9 cellular contexts compared by ENCODE assay signal in genomic region chr6:155417454-155417853, GRCh38. TPM values are rescaled to one million over a fixed set of nuclear protein-coding genes. Genes with fewer than 3 reads are reported as not detected.
DNase-seq lines count a peak whose midpoint lies in the region; ATAC-seq, FAIRE-seq and TF ChIP-seq lines count a peak whose summit lies in the region.
"Had no signal": no experiment of that assay in that cellular context is flagged by ENCODE, and none has a peak within 500 bp of the region (broad histone marks: within the 10 kb centered on the region; RNA-seq: fewer than 3 reads in every experiment).

No MANE protein-coding gene starts in this region.

- no peak for FAIRE-seq in D721Med (lab: Jason Lieb, UNC)

- peak overlapping the region; percentile 51 for H3K9ac ChIP-seq in SU-DHL-6 (ENCODE audit: low read length)

- peaks cover 34% of the 10 kb centered on the region for H3F3A ChIP-seq in SU-DHL-6 (ENCODE audit: insufficient read depth)

- H3K36me3 ChIP-seq in SU-DHL-6 (ENCODE audit: low read length) = no peaks in the 10 kb centered on the region

- ATAC-seq in GM21515 (IDR thresholded peaks at IDR 0.05; ENCODE audit: unreplicated experiment) (no peak), left cardiac atrium (no peak)

- no peaks in the 10 kb centered on the region for H3K9me2 ChIP-seq in SU-DHL-6 (replicated peaks; ENCODE audit: insufficient read depth, low read length)

- peak overlapping the region; percentile 31 for H3K4me3 ChIP-seq in SU-DHL-6 (ENCODE audit: insufficient read depth, low read length, poor library complexity, severe bottlenecking)
- H3K4me3 ChIP-seq in fibroblast of the aortic adventitia (ENCODE audit: low read depth, low read length) = no peak overlapping the region

- DNase-seq in AG08396 (ENCODE audit: low spot score) (peak; percentile 20), GM13977 (ENCODE audit: low spot score) (peak; percentile 15), fibroblast of the aortic adventitia (ENCODE audit: low read depth) (peak; percentile 15), pons (ENCODE audit: low spot score) (no peak), D721Med (ENCODE audit: insufficient read length, low spot score) (no peak), left cardiac atrium (no peak)

- H3K79me2 ChIP-seq in SU-DHL-6 (ENCODE audit: insufficient read depth, low read length) = no peaks in the 10 kb centered on the region

- no peaks in the 10 kb centered on the region for H3K9me3 ChIP-seq in SU-DHL-6 (ENCODE audit: insufficient read depth, low read length)

- peak overlapping the region; percentile 59 for H2AFZ ChIP-seq in SU-DHL-6 (ENCODE audit: low read depth, low read length, severe bottlenecking)

- peak overlapping the region; percentile 98 for H3K27ac ChIP-seq in SU-DHL-6 (ENCODE audit: low read depth, low read length)

- intact Hi-C loops in left cardiac atrium (cut with DNase I) = no loop called here

- in situ Hi-C loops in GM13977 (cut with MboI; ENCODE audit: low pct_unique_long_range_greater_than_20kb, low sequenced_read_pairs, unreplicated experiment) = no loop called here

- no peaks in the 10 kb centered on the region for H3K27me3 ChIP-seq in SU-DHL-6 (ENCODE audit: low read length)

- TF ChIP-seq CTCF in GM13977 (IDR thresholded peaks at IDR 0.05; ENCODE audit: extremely low read depth, insufficient read depth, missing control alignments) (no peak), SU-DHL-6 (IDR thresholded peaks at IDR 0.05; ENCODE audit: insufficient read depth, low read length, poor library complexity, severe bottlenecking) (no peak), fibroblast of the aortic adventitia (IDR thresholded peaks at IDR 0.05; ENCODE audit: insufficient read depth, low read length) (no peak), D721Med (IDR thresholded peaks at IDR 0.05; ENCODE audit: insufficient read depth, missing control alignments) (no peak)

- H4K20me1 ChIP-seq in SU-DHL-6 (ENCODE audit: low read depth, low read length) = no peaks in the 10 kb centered on the region

- H3K4me2 ChIP-seq in SU-DHL-6 (ENCODE audit: low read depth, low read length, poor library complexity, severe bottlenecking) = peak overlapping the region; percentile 98

RNA-seq across cellular contexts. Expression of gene NOX3, which starts 38.2 kb away (rescaled TPM):
- total RNA-seq in fibroblast of the aortic adventitia (ENCODE audit: low replicate concordance) = not detected in 2 replicates
- not detected for total RNA-seq in left cardiac atrium
- total RNA-seq: liver had no signal

Comparison
In these comparisons a context has a peak if more than half of its experiments do, and no peak if none do; other contexts are left out.
1. DNase-seq: peak in AG08396 (single experiment), GM13977 (single experiment) and fibroblast of the aortic adventitia (single experiment); none in pons (single experiment), D721Med (single experiment) and left cardiac atrium (single experiment).